In genomic region chr1:25650219-25650576, GRCh38 we compare ENCODE assay signal across 22 cellular contexts. TPM values are rescaled to one million over a fixed set of nuclear protein-coding genes. Genes with fewer than 3 reads are reported as not detected.
DNase-seq lines count a peak whose midpoint lies in the region; ATAC-seq and TF ChIP-seq lines count a peak whose summit lies in the region.
"Had no signal": no experiment of that assay in that cellular context is flagged by ENCODE, and none has a peak within 500 bp of the region (broad histone marks: within the 10 kb centered on the region; RNA-seq: fewer than 3 reads in every experiment).

No MANE protein-coding gene starts in this region.

- H3K36me3 Mint-ChIP-seq in activated CD8-positive, alpha-beta memory T cell treated with anti-CD3 and anti-CD28 coated beads, Interleukin-2, amount 10 ng/mL, durations not matched to agents 7 days and 5 days, result peaks cover 12% of the 10 kb centered on the region
- H3K36me3 Mint-ChIP-seq in T-helper 17 cell (ENCODE audit: low read depth) (no peaks in the 10 kb centered on the region), type B pancreatic cell (no peaks in the 10 kb centered on the region)
- H3K36me3 Mint-ChIP-seq: naive B cell had no signal

- no peaks in the 10 kb centered on the region for H3K9me3 Mint-ChIP-seq in activated CD8-positive, alpha-beta memory T cell treated with anti-CD3 and anti-CD28 coated beads, Interleukin-2, amount 10 ng/mL, durations not matched to agents 7 days and 5 days (ENCODE audit: low read depth)
- H3K9me3 Mint-ChIP-seq in type B pancreatic cell, result no peaks in the 10 kb centered on the region
- H3K9me3 Mint-ChIP-seq: activated naive CD4-positive, alpha-beta T cell treated with anti-CD3 and anti-CD28 coated beads, Interleukin-2, amount 50 U/mL, for 72 hours; CD8-positive, alpha-beta memory T cell; dendritic cell treated with granulocyte-macrophage colony-stimulating factor and Interleukin-4, amounts not matched to agents 40 ng/mL and 50 ng/mL, for 4 days; GM23338; naive B cell; stimulated activated naive CD8-positive, alpha-beta T cell treated with anti-CD3 and anti-CD28 coated beads, Interleukin-15, amount 100 ng/mL, for 72 hours had no signal

- CTCF ChIA-PET in activated CD8-positive, alpha-beta memory T cell treated with anti-CD3 and anti-CD28 coated beads, Interleukin-2, amount 10 ng/mL, durations not matched to agents 7 days and 5 days (lab: Charles Lee), result interaction anchor here (0.8 kb wide), 1 partner anchor 10 kb away, joined by 4 read pairs; no protein-coding TSS in a partner anchor

- ATAC-seq in activated CD8-positive, alpha-beta memory T cell treated with anti-CD3 and anti-CD28 coated beads, Interleukin-2, amount 10 ng/mL, durations not matched to agents 7 days and 5 days, result no peak
- ATAC-seq in T-helper 17 cell (no peak), left lobe of liver (peak; percentile 87)
- ATAC-seq: A549; activated CD4-positive, alpha-beta T cell treated with anti-CD3 and anti-CD28 coated beads for 36 hours; activated naive CD4-positive, alpha-beta T cell treated with anti-CD3 and anti-CD28 coated beads, Interleukin-2, amount 50 U/mL, for 72 hours; GM23338; left colon; stimulated activated naive CD8-positive, alpha-beta T cell treated with anti-CD3 and anti-CD28 coated beads, Interleukin-15, amount 100 ng/mL, for 72 hours had no signal

- H3K27me3 Mint-ChIP-seq in activated CD8-positive, alpha-beta memory T cell treated with anti-CD3 and anti-CD28 coated beads, Interleukin-2, amount 10 ng/mL, durations not matched to agents 7 days and 5 days, result peaks cover 78% of the 10 kb centered on the region
- no peaks in the 10 kb centered on the region for H3K27me3 Mint-ChIP-seq in T-helper 17 cell
- H3K27me3 Mint-ChIP-seq in type B pancreatic cell, result peaks cover 2% of the 10 kb centered on the region
- H3K27me3 Mint-ChIP-seq: activated CD4-positive, alpha-beta T cell treated with anti-CD3 and anti-CD28 coated beads for 36 hours; dendritic cell treated with granulocyte-macrophage colony-stimulating factor and Interleukin-4, amounts not matched to agents 40 ng/mL and 50 ng/mL, for 4 days; stimulated activated naive CD8-positive, alpha-beta T cell treated with anti-CD3 and anti-CD28 coated beads, Interleukin-15, amount 100 ng/mL, for 72 hours had no signal

- DNase-seq in activated CD8-positive, alpha-beta memory T cell treated with anti-CD3 and anti-CD28 coated beads, Interleukin-2, amount 10 ng/mL, durations not matched to agents 7 days and 5 days, result peak; percentile 18
- DNase-seq in activated CD8-positive, alpha-beta memory T cell treated with anti-CD3 and anti-CD28 coated beads, Interleukin-2, amount 50 U/mL, for 4 hours, result no peak
- DNase-seq in T-helper 17 cell, result no peak
- DNase-seq in left lobe of liver (ENCODE audit: low spot score), result peak; percentile 44
- peak; percentile 15 for DNase-seq in type B pancreatic cell (ENCODE audit: extremely low spot score, unreplicated experiment)
- DNase-seq in RPMI8226, result no peak
- DNase-seq in retina, result no peak
- no peak for DNase-seq in NCI-H1105 treated with DMSO at 0.1 percent for 48 hours (lab: John Stamatoyannopoulos, UW)
- DNase-seq: activated CD4-positive, alpha-beta T cell treated with anti-CD3 and anti-CD28 coated beads for 36 hours; anterior cingulate cortex; caudate nucleus; CD8-positive, alpha-beta memory T cell; left colon; naive B cell; NCI-H1436 treated with DMSO at 0.1 percent for 48 hours; NCI-H510A; stimulated activated naive CD8-positive, alpha-beta T cell treated with anti-CD3 and anti-CD28 coated beads, Interleukin-15, amount 100 ng/mL, for 72 hours; transverse colon had no signal

- no peak overlapping the region for H3K27ac Mint-ChIP-seq in activated CD8-positive, alpha-beta memory T cell treated with anti-CD3 and anti-CD28 coated beads, Interleukin-2, amount 10 ng/mL, durations not matched to agents 7 days and 5 days
- peak overlapping the region; percentile 73 for H3K27ac Mint-ChIP-seq in T-helper 17 cell
- H3K27ac Mint-ChIP-seq in type B pancreatic cell, result no peak overlapping the region
- H3K27ac Mint-ChIP-seq: dendritic cell treated with granulocyte-macrophage colony-stimulating factor and Interleukin-4, amounts not matched to agents 40 ng/mL and 50 ng/mL, for 4 days; GM23338 had no signal

- H3K9me3 ChIP-seq in T-helper 17 cell (ENCODE audit: control insufficient read depth, low read length, poor library complexity, severe bottlenecking), result no peaks in the 10 kb centered on the region
- H3K9me3 ChIP-seq: A549, transverse colon had no signal

- peaks cover 9% of the 10 kb centered on the region for H3K4me1 Mint-ChIP-seq in activated CD8-positive, alpha-beta memory T cell treated with anti-CD3 and anti-CD28 coated beads, Interleukin-2, amount 10 ng/mL, durations not matched to agents 7 days and 5 days
- peaks cover 23% of the 10 kb centered on the region for H3K4me1 Mint-ChIP-seq in T-helper 17 cell
- peaks cover 15% of the 10 kb centered on the region for H3K4me1 Mint-ChIP-seq in type B pancreatic cell (ENCODE audit: unreplicated experiment)
- H3K4me1 Mint-ChIP-seq: GM23338, naive B cell had no signal

- no peak for TF ChIP-seq CTCF in type B pancreatic cell (conservative IDR thresholded peaks at IDR 0.05)

- no peak overlapping the region for H3K4me3 Mint-ChIP-seq in activated CD8-positive, alpha-beta memory T cell treated with anti-CD3 and anti-CD28 coated beads, Interleukin-2, amount 10 ng/mL, durations not matched to agents 7 days and 5 days
- H3K4me3 Mint-ChIP-seq in T-helper 17 cell, result no peak overlapping the region
- H3K4me3 Mint-ChIP-seq in type B pancreatic cell, result no peak overlapping the region
- H3K4me3 Mint-ChIP-seq: activated CD4-positive, alpha-beta T cell treated with anti-CD3 and anti-CD28 coated beads for 36 hours; CD8-positive, alpha-beta memory T cell; dendritic cell treated with granulocyte-macrophage colony-stimulating factor and Interleukin-4, amounts not matched to agents 40 ng/mL and 50 ng/mL, for 4 days; GM23338; stimulated activated naive CD8-positive, alpha-beta T cell treated with anti-CD3 and anti-CD28 coated beads, Interleukin-15, amount 100 ng/mL, for 72 hours had no signal

RNA-seq across cellular contexts. Expression of gene MAN1C1, which starts 33.6 kb away (rescaled TPM):
- total RNA-seq in activated CD8-positive, alpha-beta memory T cell treated with anti-CD3 and anti-CD28 coated beads, Interleukin-2, amount 10 ng/mL, durations not matched to agents 7 days and 5 days, result 10 to 100 TPM; 15.5 to 20.0 TPM
- total RNA-seq in T-helper 17 cell (10 to 100 TPM; 16.9 to 27.3 TPM), left lobe of liver (39.4 TPM), type B pancreatic cell (ENCODE audit: low replicate concordance) (6.4 and 9.1 TPM in 2 replicates)

Comparison
In these comparisons a context has a peak if more than half of its experiments do, and no peak if none do; other contexts are left out.
1. DNase-seq: peak in activated CD8-positive, alpha-beta memory T cell treated with anti-CD3 and anti-CD28 coated beads, Interleukin-2, amount 10 ng/mL, durations not matched to agents 7 days and 5 days (single experiment), left lobe of liver (single experiment) and type B pancreatic cell (single experiment); none in activated CD8-positive, alpha-beta memory T cell treated with anti-CD3 and anti-CD28 coated beads, Interleukin-2, amount 50 U/mL, for 4 hours (single experiment), T-helper 17 cell (0 of 3), RPMI8226 (single experiment), retina (single experiment) and NCI-H1105 treated with DMSO at 0.1 percent for 48 hours (single experiment).